2 cellular contexts compared by ENCODE assay signal in genomic region chr2:101762451-101763171, GRCh38.
TF ChIP-seq lines count a peak whose summit lies in the region.

No MANE protein-coding gene starts in this region.

TF ChIP-seq in IMR-90, 13 proteins besides CTCF, POLR2A, EP300 and RAD21:
- TF ChIP-seq CEBPB (IDR thresholded peaks at IDR 0.05; ENCODE audit: low read depth, low read length) (no peak), BHLHE40 (IDR thresholded peaks at IDR 0.05; ENCODE audit: low read depth, low read length) (no peak), USF2 (IDR thresholded peaks at IDR 0.05; ENCODE audit: low read depth, low read length) (no peak), MXI1 (IDR thresholded peaks at IDR 0.05; ENCODE audit: borderline replicate concordance, low read depth, low read length) (no peak), FOS (IDR thresholded peaks at IDR 0.05; ENCODE audit: low read depth, low read length) (no peak), NFE2L2 (IDR thresholded peaks at IDR 0.05; ENCODE audit: low read depth, low read length) (no peak), ELK1 (IDR thresholded peaks at IDR 0.05; ENCODE audit: borderline replicate concordance, low read depth, low read length) (no peak), MAFK (IDR thresholded peaks at IDR 0.05; ENCODE audit: low read depth, low read length) (no peak), RCOR1 (IDR thresholded peaks at IDR 0.05; ENCODE audit: insufficient replicate concordance, low read length) (no peak), RFX5 (IDR thresholded peaks at IDR 0.05; ENCODE audit: low read depth, low read length) (no peak), CHD1 (IDR thresholded peaks at IDR 0.05; ENCODE audit: low read depth, low read length) (no peak), MAZ (IDR thresholded peaks at IDR 0.05; ENCODE audit: borderline replicate concordance, low read depth, low read length) (no peak), SMC3 (IDR thresholded peaks at IDR 0.05; ENCODE audit: low read depth, low read length) (no peak)

TF ChIP-seq in HepG2, 621 proteins besides CTCF, POLR2A, EP300 and RAD21 (continues in another document):
- TF ChIP-seq CHCHD3 (CRISPR knock-in tag; IDR thresholded peaks at IDR 0.05) (0 out of 2 replicates have a peak, but pooled peaks have one; percentile 70), ZNF567 (CRISPR knock-in tag; IDR thresholded peaks at IDR 0.05; ENCODE audit: borderline replicate concordance) (0 out of 2 replicates have a peak, but pooled peaks have one; percentile 51), ZMYM3 (CRISPR knock-in tag; IDR thresholded peaks at IDR 0.05) (0 out of 2 replicates have a peak, but pooled peaks have one; percentile 39), NR2F6 (IDR thresholded peaks at IDR 0.05) (no peak), NR2F6 (CRISPR knock-in tag; IDR thresholded peaks at IDR 0.05) (peak; percentile 38; the same call in 1 of the 2 replicates), ZNF318 (CRISPR knock-in tag; IDR thresholded peaks at IDR 0.05) (0 out of 2 replicates have a peak, but pooled peaks have one; percentile 32), REST (IDR thresholded peaks at IDR 0.05; ENCODE audit: borderline replicate concordance in 1 of 2, low read depth in 1 of 2, low read length in 2 of 2) (no peak), ZNF687 (CRISPR knock-in tag; IDR thresholded peaks at IDR 0.05) (peak; percentile 61), LCORL (IDR thresholded peaks at IDR 0.05) (no peak), LCORL (CRISPR knock-in tag; IDR thresholded peaks at IDR 0.05) (0 out of 2 replicates have a peak, but pooled peaks have one; percentile 17), PITX1 (CRISPR knock-in tag; IDR thresholded peaks at IDR 0.05) (peak; percentile 36; the same call in 1 of the 2 replicates), ZBTB38 (CRISPR knock-in tag; IDR thresholded peaks at IDR 0.05) (0 out of 2 replicates have a peak, but pooled peaks have one; percentile 30), BCL6 (CRISPR knock-in tag; IDR thresholded peaks at IDR 0.05) (peak; percentile 64), PAXIP1 (CRISPR knock-in tag; conservative IDR thresholded peaks at IDR 0.05) (0 out of 2 replicates have a peak, but pooled peaks have one; percentile 12), NONO (IDR thresholded peaks at IDR 0.05) (no peak), NONO (CRISPR knock-in tag; conservative IDR thresholded peaks at IDR 0.05) (0 out of 2 replicates have a peak, but pooled peaks have one; percentile 34), ERF (CRISPR knock-in tag; IDR thresholded peaks at IDR 0.05) (0 out of 2 replicates have a peak, but pooled peaks have one; percentile 39), ZNF17 (CRISPR knock-in tag; IDR thresholded peaks at IDR 0.05) (no peak), TEAD3 (CRISPR knock-in tag; optimal IDR thresholded peaks at IDR 0.05; ENCODE audit: borderline replicate concordance) (peak; percentile 25), ARID4A (CRISPR knock-in tag; IDR thresholded peaks at IDR 0.05; ENCODE audit: borderline replicate concordance) (0 out of 2 replicates have a peak, but pooled peaks have one; percentile 34)
